Comparison of ENCODE assay signal across 7 cellular contexts in genomic region chr3:130111185-130111864, GRCh38. TPM values are rescaled to one million over a fixed set of nuclear protein-coding genes. Genes with fewer than 3 reads are reported as not detected.
DNase-seq lines count a peak whose midpoint lies in the region; ATAC-seq and TF ChIP-seq lines count a peak whose summit lies in the region.

No MANE protein-coding gene starts in this region.

- in situ Hi-C loops in astrocyte of the spinal cord (cut with HindIII; ENCODE audit: low sequenced_read_pairs), result no loop called here

- H2AFZ ChIP-seq in hepatocyte, result peak overlapping the region; percentile 45

- no peaks in the 10 kb centered on the region for H3K4me1 ChIP-seq in hepatocyte (ENCODE audit: insufficient read depth)

- H3K9me2 ChIP-seq in hepatocyte (replicated peaks; ENCODE audit: insufficient read depth), result no peaks in the 10 kb centered on the region

- peak; percentile 88 for DNase-seq in NCI-H2029 (lab: John Stamatoyannopoulos, UW)
- peak; percentile 99 for DNase-seq in T-helper 9 cell
- peak; percentile 99 for DNase-seq in astrocyte of the spinal cord (ENCODE audit: low read depth, low spot score)
- peak; percentile 100 for DNase-seq in hepatocyte (ENCODE audit: low spot score)
- peak; percentile 95 for DNase-seq in retina

- peaks cover 5% of the 10 kb centered on the region for H3K79me2 ChIP-seq in hepatocyte

- H4K20me1 ChIP-seq in hepatocyte (ENCODE audit: insufficient read depth, poor library complexity, severe bottlenecking), result no peaks in the 10 kb centered on the region

- H3K4me3 ChIP-seq in astrocyte of the spinal cord (ENCODE audit: low read depth, low read length) (peak overlapping the region; percentile 73), hepatocyte (peak overlapping the region; percentile 65)

- no peaks in the 10 kb centered on the region for H3K9me3 ChIP-seq in hepatocyte (ENCODE audit: low read depth)

- WGBS in hepatocyte (ENCODE audit: low lambda C conversion rate, missing lambda C conversion rate), result 1% methylated on average over 38 of the region's 54 CpGs

- H3K27ac ChIP-seq in hepatocyte, result peak overlapping the region; percentile 93

- H3K4me2 ChIP-seq in hepatocyte, result peak overlapping the region; percentile 90

- H3K36me3 ChIP-seq in hepatocyte (replicated peaks; ENCODE audit: insufficient read depth, low read depth), result no peaks in the 10 kb centered on the region

- ATAC-seq in GM18508 (IDR thresholded peaks at IDR 0.05; ENCODE audit: insufficient read depth, unreplicated experiment), result peak; percentile 75
- peak; percentile 100 for ATAC-seq in HG02981 (IDR thresholded peaks at IDR 0.05; ENCODE audit: unreplicated experiment)

- no peaks in the 10 kb centered on the region for H3K27me3 ChIP-seq in hepatocyte

- no peak for TF ChIP-seq CTCF in astrocyte of the spinal cord (IDR thresholded peaks at IDR 0.05; ENCODE audit: low read depth, low read length)
- no peak for TF ChIP-seq CTCF in hepatocyte (IDR thresholded peaks at IDR 0.05; ENCODE audit: poor library complexity)

RNA-seq across cellular contexts. Expression of gene ALG1L2, which starts 29.7 kb away (rescaled TPM):
- not detected in 2 replicates for total RNA-seq in hepatocyte
- 1.7 and 2.0 TPM in 2 replicates for polyA plus RNA-seq in hepatocyte

Comparison
In these comparisons a context has a peak if more than half of its experiments do, and no peak if none do; other contexts are left out.
1. Peak in every context shown above with its lines: DNase-seq, ATAC-seq, H3K4me3 ChIP-seq and H3K27ac ChIP-seq.